15 cellular contexts compared by ENCODE assay signal in genomic region chr14:77314539-77314938, GRCh38. TPM values are rescaled to one million over a fixed set of nuclear protein-coding genes. Genes with fewer than 3 reads are reported as not detected.
DNase-seq lines count a peak whose midpoint lies in the region; ATAC-seq, FAIRE-seq and TF ChIP-seq lines count a peak whose summit lies in the region.
"Had no signal": no experiment of that assay in that cellular context is flagged by ENCODE, and none has a peak within 500 bp of the region (broad histone marks: within the 10 kb centered on the region; RNA-seq: fewer than 3 reads in every experiment).

No MANE protein-coding gene starts in this region.

- H2BK12ac ChIP-seq in trophoblast cell (ENCODE audit: low read length) = peak overlapping the region; percentile 74

- H4K91ac ChIP-seq in trophoblast cell (ENCODE audit: low read depth, low read length) = peak overlapping the region; percentile 81

- peak overlapping the region; percentile 23 for H3K18ac ChIP-seq in trophoblast cell (ENCODE audit: low read length)

- H4K8ac ChIP-seq in trophoblast cell (ENCODE audit: low read depth, low read length) = peak overlapping the region; percentile 12

- no peak for FAIRE-seq in HepG2 (lab: Jason Lieb, UNC)
- FAIRE-seq: colon had no signal

- peak overlapping the region; percentile 22 for H2AK5ac ChIP-seq in trophoblast cell (ENCODE audit: low read length)

- ATAC-seq in HepG2 (no peak), right lobe of liver (no peak)
- ATAC-seq in naive thymus-derived CD4-positive, alpha-beta T cell = no peak
- ATAC-seq in activated CD4-positive, alpha-beta T cell treated with anti-CD3 and anti-CD28 coated beads for 36 hours = no peak
- ATAC-seq: CD8-positive, alpha-beta T cell had no signal

- H3K9ac ChIP-seq in HepG2 (ENCODE audit: insufficient read depth, low read depth, low read length) (no peak overlapping the region), trophoblast cell (ENCODE audit: low read length) (peak overlapping the region; percentile 14)

- H4K20me1 ChIP-seq in HepG2 (ENCODE audit: insufficient read depth, low read length) = no peaks in the 10 kb centered on the region

- POLR2A ChIA-PET in HepG2 (lab: Yijun Ruan, JAX) = interaction anchor here (5.5 kb wide), 1 partner anchor 12 kb away, joined by 70 read pairs; no protein-coding TSS in a partner anchor
- POLR2A ChIA-PET in naive thymus-derived CD4-positive, alpha-beta T cell (lab: Charles Lee) = interaction anchor here (0.7 kb wide), 1 partner anchor 130 kb away, joined by 3 read pairs; no protein-coding TSS in a partner anchor
- POLR2A ChIA-PET in activated CD4-positive, alpha-beta T cell treated with anti-CD3 and anti-CD28 coated beads for 36 hours (lab: Charles Lee) = no interaction called here

- H2AFZ ChIP-seq in HepG2 (ENCODE audit: low read length) (no peak overlapping the region), trophoblast cell (ENCODE audit: insufficient read depth, low read length, poor library complexity) (no peak overlapping the region)

- H3K36me3 ChIP-seq in HepG2 (replicated peaks in 1 of 2; ENCODE audit: control insufficient read depth in 1 of 2, insufficient read depth in 2 of 2, low read length in 2 of 2) = no peaks in the 10 kb centered on the region; a peak in 2 of 5 replicates
- H3K36me3 ChIP-seq in right lobe of liver = no peaks in the 10 kb centered on the region
- H3K36me3 ChIP-seq in trophoblast cell (ENCODE audit: control insufficient read depth in 1 of 2, insufficient read depth in 2 of 2, low read length in 2 of 2) = no peaks in the 10 kb centered on the region
- no peaks in the 10 kb centered on the region for H3K36me3 ChIP-seq in naive thymus-derived CD4-positive, alpha-beta T cell (ENCODE audit: control insufficient read depth in 2 of 3, insufficient read depth in 3 of 3, low read length in 3 of 3)

- H3K4me2 ChIP-seq in HepG2 (ENCODE audit: low read depth, low read length) (peak overlapping the region; percentile 16; the same call in 1 of the 2 replicates), trophoblast cell (ENCODE audit: low read length) (peak overlapping the region; percentile 28)

- H3K79me2 ChIP-seq in HepG2 (ENCODE audit: insufficient read depth, low read length) (peaks cover 38% of the 10 kb centered on the region), trophoblast cell (ENCODE audit: control insufficient read depth, insufficient read depth, low read length, poor library complexity) (peaks cover 4% of the 10 kb centered on the region)

- H3K27ac ChIP-seq in HepG2 (ENCODE audit: extremely low read length, insufficient read depth, low read length) (no peak overlapping the region), right lobe of liver (no peak overlapping the region), trophoblast cell (ENCODE audit: low read depth, low read length) (peak overlapping the region; percentile 85)
- H3K27ac ChIP-seq in naive thymus-derived CD4-positive, alpha-beta T cell (ENCODE audit: low read depth, low read length) = no peak overlapping the region
- H3K27ac ChIP-seq: SK-N-MC had no signal

- no peaks in the 10 kb centered on the region for H3K9me3 ChIP-seq in HepG2 (ENCODE audit: low read length)
- H3K9me3 ChIP-seq in right lobe of liver = no peaks in the 10 kb centered on the region
- H3K9me3 ChIP-seq in trophoblast cell (ENCODE audit: insufficient read depth, low read depth, low read length) = no peaks in the 10 kb centered on the region
- H3K9me3 ChIP-seq in naive thymus-derived CD4-positive, alpha-beta T cell (ENCODE audit: control insufficient read depth in 2 of 3, low read length in 3 of 3) = no peaks in the 10 kb centered on the region
- H3K9me3 ChIP-seq: esophagus muscularis mucosa, mucosa of descending colon had no signal

- no peak for TF ChIP-seq RAD21 in HepG2 (CRISPR knock-in tag; IDR thresholded peaks at IDR 0.05)

- TF ChIP-seq POLR2A in HepG2 (IDR thresholded peaks at IDR 0.05; ENCODE audit: insufficient read depth in 1 of 2, low read depth in 2 of 2, low read length in 2 of 2) (no peak), right lobe of liver (IDR thresholded peaks at IDR 0.05) (no peak)

- no peaks in the 10 kb centered on the region for H3K9me3 Mint-ChIP-seq in naive thymus-derived CD4-positive, alpha-beta T cell
- H3K9me3 Mint-ChIP-seq in activated CD4-positive, alpha-beta T cell treated with anti-CD3 and anti-CD28 coated beads for 36 hours (ENCODE audit: low read depth) = no peaks in the 10 kb centered on the region
- H3K9me3 Mint-ChIP-seq: CD8-positive, alpha-beta T cell; stimulated activated naive CD8-positive, alpha-beta T cell treated with anti-CD3 and anti-CD28 coated beads, Interleukin-15, Interleukin-2, amounts not matched to agents 100 ng/mL and 50 ng/mL, for 24 hours had no signal

- H3K79me1 ChIP-seq in trophoblast cell (ENCODE audit: low read length) = peaks cover 21% of the 10 kb centered on the region

- peak overlapping the region; percentile 11 for H3K4ac ChIP-seq in trophoblast cell (ENCODE audit: low read depth, low read length)

- H3K27me3 Mint-ChIP-seq in naive thymus-derived CD4-positive, alpha-beta T cell = no peaks in the 10 kb centered on the region
- no peaks in the 10 kb centered on the region for H3K27me3 Mint-ChIP-seq in activated CD4-positive, alpha-beta T cell treated with anti-CD3 and anti-CD28 coated beads for 36 hours
- H3K27me3 Mint-ChIP-seq: stimulated activated naive CD8-positive, alpha-beta T cell treated with anti-CD3 and anti-CD28 coated beads, Interleukin-15, Interleukin-2, amounts not matched to agents 100 ng/mL and 50 ng/mL, for 24 hours had no signal

- H3K4me3 Mint-ChIP-seq in naive thymus-derived CD4-positive, alpha-beta T cell = no peak overlapping the region
- H3K4me3 Mint-ChIP-seq in activated CD4-positive, alpha-beta T cell treated with anti-CD3 and anti-CD28 coated beads for 36 hours = no peak overlapping the region
- H3K4me3 Mint-ChIP-seq: CD8-positive, alpha-beta T cell; stimulated activated naive CD8-positive, alpha-beta T cell treated with anti-CD3 and anti-CD28 coated beads, Interleukin-15, Interleukin-2, amounts not matched to agents 100 ng/mL and 50 ng/mL, for 24 hours had no signal

- in situ Hi-C loops in HepG2 (cut with HindIII; ENCODE audit: extremely low pct_ligation_motif_present, low pct_unique_long_range_greater_than_20kb) = no loop called here

- no peak overlapping the region for H3K27ac Mint-ChIP-seq in naive thymus-derived CD4-positive, alpha-beta T cell
- no peak overlapping the region for H3K27ac Mint-ChIP-seq in activated CD4-positive, alpha-beta T cell treated with anti-CD3 and anti-CD28 coated beads for 36 hours
- H3K27ac Mint-ChIP-seq: CD8-positive, alpha-beta T cell; stimulated activated naive CD8-positive, alpha-beta T cell treated with anti-CD3 and anti-CD28 coated beads, Interleukin-15, Interleukin-2, amounts not matched to agents 100 ng/mL and 50 ng/mL, for 24 hours had no signal

- H3K36me3 Mint-ChIP-seq in naive thymus-derived CD4-positive, alpha-beta T cell = no peaks in the 10 kb centered on the region
- no peaks in the 10 kb centered on the region for H3K36me3 Mint-ChIP-seq in activated CD4-positive, alpha-beta T cell treated with anti-CD3 and anti-CD28 coated beads for 36 hours (ENCODE audit: low read depth)
- H3K36me3 Mint-ChIP-seq: CD8-positive, alpha-beta T cell had no signal

- H3K27me3 ChIP-seq in HepG2 (ENCODE audit: control insufficient read depth in 1 of 2, insufficient read depth in 2 of 2, low read length in 2 of 2) = no peaks in the 10 kb centered on the region
- no peaks in the 10 kb centered on the region for H3K27me3 ChIP-seq in right lobe of liver
- H3K27me3 ChIP-seq in trophoblast cell (ENCODE audit: insufficient read depth, low read length) = no peaks in the 10 kb centered on the region
- H3K27me3 ChIP-seq in naive thymus-derived CD4-positive, alpha-beta T cell (ENCODE audit: control insufficient read depth in 2 of 2, insufficient read depth in 2 of 2, low read length in 2 of 2) = no peaks in the 10 kb centered on the region
- H3K27me3 ChIP-seq: esophagus muscularis mucosa had no signal

- H3K23ac ChIP-seq in trophoblast cell (ENCODE audit: low read length) = no peak overlapping the region

- H3K14ac ChIP-seq in trophoblast cell (ENCODE audit: low read length) = peak overlapping the region; percentile 25

- TF ChIP-seq CTCF in HepG2 (CRISPR knock-in tag; IDR thresholded peaks at IDR 0.05) (no peak), right lobe of liver (IDR thresholded peaks at IDR 0.05) (no peak), fibroblast of villous mesenchyme (IDR thresholded peaks at IDR 0.05; ENCODE audit: insufficient read depth, low read depth, low read length) (no peak)

- 64% methylated on average over 3 of the region's 3 CpGs for WGBS in HepG2 (ENCODE audit: low lambda C conversion rate)
- WGBS in right lobe of liver (ENCODE audit: insufficient coverage, low coverage, low lambda C conversion rate, missing lambda C conversion rate) = 75% methylated on average over 1 of the region's 3 CpGs
- no CpG with 5 or more reads among the region's 3 CpGs for WGBS in trophoblast cell (ENCODE audit: extremely low coverage, insufficient coverage, insufficient read length)

- H2BK5ac ChIP-seq in trophoblast cell (ENCODE audit: low read depth, low read length, poor library complexity) = peak overlapping the region; percentile 59

- peaks cover 0 to 1% (median 0%) of the 10 kb centered on the region in 7 donors for H3K4me1 Mint-ChIP-seq in naive thymus-derived CD4-positive, alpha-beta T cell
- peaks cover 2% of the 10 kb centered on the region for H3K4me1 Mint-ChIP-seq in activated CD4-positive, alpha-beta T cell treated with anti-CD3 and anti-CD28 coated beads for 36 hours

- BruUV-seq in HepG2 (replicated peaks; lab: Mats Ljungman, UMichigan) = no TSS peak

- no peak for TF ChIP-seq EP300 in HepG2 (IDR thresholded peaks at IDR 0.05; ENCODE audit: low read depth in 2 of 2, low read length in 2 of 2)
- TF ChIP-seq EP300 in HepG2 (CRISPR knock-in tag; IDR thresholded peaks at IDR 0.05; ENCODE audit: borderline replicate concordance) = no peak

- peak overlapping the region; percentile 76 for H2BK120ac ChIP-seq in trophoblast cell (ENCODE audit: insufficient read depth, low read length, poor library complexity)

- peaks cover 70% of the 10 kb centered on the region for H3K4me1 ChIP-seq in HepG2 (ENCODE audit: insufficient read depth, low read length)
- H3K4me1 ChIP-seq in right lobe of liver = peaks cover 0 to 30% (median 1%) of the 10 kb centered on the region in 4 donors
- peaks cover 20 to 22% of the 10 kb centered on the region in 2 experiments for H3K4me1 ChIP-seq in trophoblast cell (ENCODE audit: control insufficient read depth in 1 of 2, insufficient read depth in 2 of 2, low read length in 2 of 2)
- H3K4me1 ChIP-seq in naive thymus-derived CD4-positive, alpha-beta T cell (ENCODE audit: control insufficient read depth in 2 of 2, insufficient read depth in 2 of 2, low read length in 2 of 2) = no peaks in the 10 kb centered on the region

- intact Hi-C loops in HepG2 (cut with micrococcal nuclease; ENCODE audit: unreplicated experiment) = loop anchor here (5.0 kb wide), 1 partner anchor 162 kb away; no protein-coding TSS in a partner anchor
- intact Hi-C loops in right lobe of liver (cut with DNase I) = loop anchor here in 1 of 2 donors (10.0 kb wide), 1 partner anchor 440 kb away; no protein-coding TSS in a partner anchor
- intact Hi-C loops in naive thymus-derived CD4-positive, alpha-beta T cell (cut with micrococcal nuclease) = no loop called here
- intact Hi-C loops in activated CD4-positive, alpha-beta T cell treated with anti-CD3 and anti-CD28 coated beads for 36 hours (cut with DNase I, micrococcal nuclease) = no loop called here

- no peak overlapping the region for H4K12ac ChIP-seq in trophoblast cell (ENCODE audit: low read depth, low read length)

- DNase-seq in HepG2 (ENCODE audit: low spot score) = no peak
- DNase-seq in right lobe of liver = no peak
- DNase-seq in fibroblast of villous mesenchyme (ENCODE audit: low read depth) = peak; percentile 36
- DNase-seq in trophoblast cell = no peak
- no peak for DNase-seq in cortex of kidney (lab: John Stamatoyannopoulos, UW)
- DNase-seq in naive thymus-derived CD4-positive, alpha-beta T cell = no peak
- DNase-seq in NCI-H146 treated with DMSO at 0.1 percent for 48 hours (lab: John Stamatoyannopoulos, UW; ENCODE audit: unreplicated experiment) = no peak
- no peak for DNase-seq in activated CD4-positive, alpha-beta T cell treated with anti-CD3 and anti-CD28 coated beads for 36 hours
- DNase-seq: 8988T; CD8-positive, alpha-beta T cell; mucosa of descending colon had no signal

- CTCF ChIA-PET in HepG2 (lab: Yijun Ruan, JAX; ENCODE audit: low intra/inter-chr PET ratio, low total read pairs) = interaction anchor here (2.5 kb wide), 1 partner anchor 13 kb away, joined by 54 read pairs; no protein-coding TSS in a partner anchor
- CTCF ChIA-PET in naive thymus-derived CD4-positive, alpha-beta T cell (lab: Charles Lee) = interaction anchor here (1.2 kb wide), 1 partner anchor 15 kb away, joined by 3 read pairs; no protein-coding TSS in a partner anchor
- CTCF ChIA-PET in activated CD4-positive, alpha-beta T cell treated with anti-CD3 and anti-CD28 coated beads for 36 hours (lab: Charles Lee) = interaction anchor here (0.6 to 7.1 kb wide), 10 partner anchors 7 to 163 kb away, joined by 3 to 176 read pairs (median 7); partner anchors contain the start of genes SAMD15 and TMED8

- H3K4me3 ChIP-seq in HepG2 (replicated peaks in 1 of 3; ENCODE audit: insufficient read depth in 1 of 3, low read depth in 2 of 3, low read length in 3 of 3) = no peak overlapping the region
- no peak overlapping the region for H3K4me3 ChIP-seq in right lobe of liver
- H3K4me3 ChIP-seq in fibroblast of villous mesenchyme (ENCODE audit: low read depth, low read length) = no peak overlapping the region
- H3K4me3 ChIP-seq in trophoblast cell (ENCODE audit: low read depth, low read length) = no peak overlapping the region
- no peak overlapping the region for H3K4me3 ChIP-seq in naive thymus-derived CD4-positive, alpha-beta T cell (ENCODE audit: low read length)
- H3K4me3 ChIP-seq: esophagus muscularis mucosa, mucosa of descending colon, SK-N-MC had no signal

RNA-seq across cellular contexts. Expression of gene POMT2, which starts 6.1 kb away (rescaled TPM):
- 7.9 and 15.9 TPM in 2 replicates for total RNA-seq in HepG2 (2016; rRNA removed; fragmentation: Illumina TruSeq; extraction: Trizol)
- 4.5 and 5.3 TPM in 2 replicates for total RNA-seq in HepG2 (2016; cell fraction: cytosol; rRNA removed; fragmentation: Illumina TruSeq; extraction: Trizol; ENCODE audit: low read depth)
- 5.7 and 18.9 TPM in 2 replicates for total RNA-seq in HepG2 (2016; cell fraction: insoluble cytoplasmic fraction; rRNA removed; fragmentation: Illumina TruSeq; extraction: Trizol)
- total RNA-seq in HepG2 (2016; cell fraction: membrane; rRNA removed; fragmentation: Illumina TruSeq; extraction: Trizol) = 5.6 and 9.7 TPM in 2 replicates
- 26.2 and 26.6 TPM in 2 replicates for total RNA-seq in HepG2 (2016; cell fraction: nucleus; rRNA removed; fragmentation: Illumina TruSeq; extraction: Trizol)
- polyA plus RNA-seq in HepG2 (2011; rRNA removed) = 15.3 and 17.7 TPM in 2 replicates
- polyA plus RNA-seq in HepG2 (2011; cell fraction: cytosol; rRNA removed) = 5.3 and 6.1 TPM in 2 replicates
- polyA plus RNA-seq in HepG2 (2011; cell fraction: nucleus; rRNA removed) = 104 and 129 TPM in 2 replicates
- 10.4 and 12.2 TPM in 2 replicates for polyA plus RNA-seq in HepG2 (2012)
- 5.4 and 5.6 TPM in 2 replicates for polyA plus RNA-seq in HepG2 (2016; cell fraction: cytosol; fragmentation: Illumina TruSeq; extraction: Trizol; ENCODE audit: low read depth)
- polyA plus RNA-seq in HepG2 (2016; cell fraction: insoluble cytoplasmic fraction; fragmentation: Illumina TruSeq; extraction: Trizol; ENCODE audit: low read depth) = 10.3 and 13.4 TPM in 2 replicates
- polyA plus RNA-seq in HepG2 (2016; cell fraction: membrane; fragmentation: Illumina TruSeq; extraction: Trizol; ENCODE audit: low read depth) = 8.1 and 9.6 TPM in 2 replicates
- 96.8 and 106 TPM in 2 replicates for polyA plus RNA-seq in HepG2 (2016; cell fraction: nucleus; fragmentation: Illumina TruSeq; extraction: Trizol; ENCODE audit: insufficient read depth, low read depth)
- polyA minus RNA-seq in HepG2 (2011; rRNA and poly(A)+ RNA removed; ENCODE audit: low replicate concordance) = 34.5 and 36.8 TPM in 2 replicates
- polyA minus RNA-seq in HepG2 (2011; cell fraction: cytosol; rRNA and poly(A)+ RNA removed) = 6.0 and 8.1 TPM in 2 replicates
- 38.1 and 42.3 TPM in 2 replicates for polyA minus RNA-seq in HepG2 (2011; cell fraction: nucleus; rRNA and poly(A)+ RNA removed)
- total RNA-seq in right lobe of liver = 10 to 100 TPM in 5 of 6 experiments, 1 to 10 TPM in 1; 5.5 to 15.9 (median 12.9) TPM
- 17.7 and 18.1 TPM in 2 replicates for total RNA-seq in fibroblast of villous mesenchyme
- polyA plus RNA-seq in trophoblast cell (2013) = 14.1 and 14.9 TPM in 2 replicates
- total RNA-seq in naive thymus-derived CD4-positive, alpha-beta T cell = 10 to 100 TPM in 2 of 5 experiments, 1 to 10 TPM in 3; 6.9 to 15.3 (median 9.4) TPM
- polyA plus RNA-seq in naive thymus-derived CD4-positive, alpha-beta T cell = under 1 TPM in 1 of 2 donors, not detected in 1; 0.39 TPM
- total RNA-seq in activated CD4-positive, alpha-beta T cell treated with anti-CD3 and anti-CD28 coated beads for 36 hours = 10 to 100 TPM; 11.7 to 18.2 TPM

RNA-seq across cellular contexts. Expression of gene GSTZ1, which starts 6.3 kb away (rescaled TPM):
- total RNA-seq in HepG2 (2016; rRNA removed; fragmentation: Illumina TruSeq; extraction: Trizol) = 26.9 and 27.6 TPM in 2 replicates
- total RNA-seq in HepG2 (2016; cell fraction: cytosol; rRNA removed; fragmentation: Illumina TruSeq; extraction: Trizol; ENCODE audit: low read depth) = 6.7 and 6.9 TPM in 2 replicates
- total RNA-seq in HepG2 (2016; cell fraction: insoluble cytoplasmic fraction; rRNA removed; fragmentation: Illumina TruSeq; extraction: Trizol) = 26.1 and 26.7 TPM in 2 replicates
- 10.4 TPM in 2 replicates for total RNA-seq in HepG2 (2016; cell fraction: membrane; rRNA removed; fragmentation: Illumina TruSeq; extraction: Trizol)
- total RNA-seq in HepG2 (2016; cell fraction: nucleus; rRNA removed; fragmentation: Illumina TruSeq; extraction: Trizol) = 19.7 and 22.0 TPM in 2 replicates
- 14.4 and 15.7 TPM in 2 replicates for polyA plus RNA-seq in HepG2 (2011; rRNA removed)
- 15.4 and 20.2 TPM in 2 replicates for polyA plus RNA-seq in HepG2 (2011; cell fraction: cytosol; rRNA removed)
- 25.0 and 27.1 TPM in 2 replicates for polyA plus RNA-seq in HepG2 (2011; cell fraction: nucleus; rRNA removed)
- polyA plus RNA-seq in HepG2 (2012) = 18.1 and 18.4 TPM in 2 replicates
- polyA plus RNA-seq in HepG2 (2016; cell fraction: cytosol; fragmentation: Illumina TruSeq; extraction: Trizol; ENCODE audit: low read depth) = 4.9 and 5.3 TPM in 2 replicates
- polyA plus RNA-seq in HepG2 (2016; cell fraction: insoluble cytoplasmic fraction; fragmentation: Illumina TruSeq; extraction: Trizol; ENCODE audit: low read depth) = 29.6 and 30.1 TPM in 2 replicates
- 7.6 and 9.5 TPM in 2 replicates for polyA plus RNA-seq in HepG2 (2016; cell fraction: membrane; fragmentation: Illumina TruSeq; extraction: Trizol; ENCODE audit: low read depth)
- 20.3 and 23.0 TPM in 2 replicates for polyA plus RNA-seq in HepG2 (2016; cell fraction: nucleus; fragmentation: Illumina TruSeq; extraction: Trizol; ENCODE audit: insufficient read depth, low read depth)
- 25.0 and 25.5 TPM in 2 replicates for polyA minus RNA-seq in HepG2 (2011; rRNA and poly(A)+ RNA removed; ENCODE audit: low replicate concordance)
- polyA minus RNA-seq in HepG2 (2011; cell fraction: cytosol; rRNA and poly(A)+ RNA removed) = 3.9 and 5.6 TPM in 2 replicates
- polyA minus RNA-seq in HepG2 (2011; cell fraction: nucleus; rRNA and poly(A)+ RNA removed) = 37.7 and 42.4 TPM in 2 replicates
- 100 to 1,000 TPM in 1 of 6 experiments, 10 to 100 TPM in 5; 31.1 to 123 (median 50.0) TPM for total RNA-seq in right lobe of liver
- total RNA-seq in fibroblast of villous mesenchyme = 22.0 and 37.4 TPM in 2 replicates
- 12.9 and 13.5 TPM in 2 replicates for polyA plus RNA-seq in trophoblast cell (2013)
- 10 to 100 TPM in 3 of 5 experiments, 1 to 10 TPM in 2; 7.1 to 13.4 (median 11.5) TPM for total RNA-seq in naive thymus-derived CD4-positive, alpha-beta T cell
- 1 to 10 TPM; 5.6 to 9.5 TPM for polyA plus RNA-seq in naive thymus-derived CD4-positive, alpha-beta T cell
- 10 to 100 TPM; 17.5 to 22.9 TPM for total RNA-seq in activated CD4-positive, alpha-beta T cell treated with anti-CD3 and anti-CD28 coated beads for 36 hours

RNA-seq across cellular contexts. Expression of gene NGB, which starts 43.5 kb away (rescaled TPM):
- total RNA-seq in HepG2 (2016; rRNA removed; fragmentation: Illumina TruSeq; extraction: Trizol) (not detected in 2 replicates), right lobe of liver (not detected), fibroblast of villous mesenchyme (not detected in 2 replicates)
- total RNA-seq in HepG2 (2016; cell fraction: cytosol; rRNA removed; fragmentation: Illumina TruSeq; extraction: Trizol; ENCODE audit: low read depth) = not detected in 2 replicates
- total RNA-seq in HepG2 (2016; cell fraction: insoluble cytoplasmic fraction; rRNA removed; fragmentation: Illumina TruSeq; extraction: Trizol) = not detected in 2 replicates
- not detected in 2 replicates for total RNA-seq in HepG2 (2016; cell fraction: membrane; rRNA removed; fragmentation: Illumina TruSeq; extraction: Trizol)
- total RNA-seq in HepG2 (2016; cell fraction: nucleus; rRNA removed; fragmentation: Illumina TruSeq; extraction: Trizol) = not detected in 2 replicates
- polyA plus RNA-seq in HepG2 (2011; rRNA removed) = 0.04 and 0.05 TPM in 2 replicates
- polyA plus RNA-seq in HepG2 (2011; cell fraction: cytosol; rRNA removed) = 0.03 and 0.09 TPM in 2 replicates
- polyA plus RNA-seq in HepG2 (2011; cell fraction: nucleus; rRNA removed) = not detected in 2 replicates
- polyA plus RNA-seq in HepG2 (2012) = not detected in 2 replicates
- not detected in 2 replicates for polyA plus RNA-seq in HepG2 (2016; cell fraction: cytosol; fragmentation: Illumina TruSeq; extraction: Trizol; ENCODE audit: low read depth)
- polyA plus RNA-seq in HepG2 (2016; cell fraction: insoluble cytoplasmic fraction; fragmentation: Illumina TruSeq; extraction: Trizol; ENCODE audit: low read depth) = not detected in 2 replicates
- 0.09 TPM in 1 of 2 replicates, not detected in the other for polyA plus RNA-seq in HepG2 (2016; cell fraction: membrane; fragmentation: Illumina TruSeq; extraction: Trizol; ENCODE audit: low read depth)
- polyA plus RNA-seq in HepG2 (2016; cell fraction: nucleus; fragmentation: Illumina TruSeq; extraction: Trizol; ENCODE audit: insufficient read depth, low read depth) = not detected in 2 replicates
- polyA minus RNA-seq in HepG2 (2011; rRNA and poly(A)+ RNA removed; ENCODE audit: low replicate concordance) = not detected in 2 replicates
- not detected in 2 replicates for polyA minus RNA-seq in HepG2 (2011; cell fraction: cytosol; rRNA and poly(A)+ RNA removed)
- polyA minus RNA-seq in HepG2 (2011; cell fraction: nucleus; rRNA and poly(A)+ RNA removed) = not detected in 2 replicates
- polyA plus RNA-seq in trophoblast cell (2013) = not detected in 2 replicates
- not detected for total RNA-seq in naive thymus-derived CD4-positive, alpha-beta T cell
- polyA plus RNA-seq in naive thymus-derived CD4-positive, alpha-beta T cell = not detected
- total RNA-seq in activated CD4-positive, alpha-beta T cell treated with anti-CD3 and anti-CD28 coated beads for 36 hours = not detected
- total RNA-seq: CD8-positive, alpha-beta T cell had no signal
